1 cellular context compared by ENCODE assay signal in the genomic region with DNA sequence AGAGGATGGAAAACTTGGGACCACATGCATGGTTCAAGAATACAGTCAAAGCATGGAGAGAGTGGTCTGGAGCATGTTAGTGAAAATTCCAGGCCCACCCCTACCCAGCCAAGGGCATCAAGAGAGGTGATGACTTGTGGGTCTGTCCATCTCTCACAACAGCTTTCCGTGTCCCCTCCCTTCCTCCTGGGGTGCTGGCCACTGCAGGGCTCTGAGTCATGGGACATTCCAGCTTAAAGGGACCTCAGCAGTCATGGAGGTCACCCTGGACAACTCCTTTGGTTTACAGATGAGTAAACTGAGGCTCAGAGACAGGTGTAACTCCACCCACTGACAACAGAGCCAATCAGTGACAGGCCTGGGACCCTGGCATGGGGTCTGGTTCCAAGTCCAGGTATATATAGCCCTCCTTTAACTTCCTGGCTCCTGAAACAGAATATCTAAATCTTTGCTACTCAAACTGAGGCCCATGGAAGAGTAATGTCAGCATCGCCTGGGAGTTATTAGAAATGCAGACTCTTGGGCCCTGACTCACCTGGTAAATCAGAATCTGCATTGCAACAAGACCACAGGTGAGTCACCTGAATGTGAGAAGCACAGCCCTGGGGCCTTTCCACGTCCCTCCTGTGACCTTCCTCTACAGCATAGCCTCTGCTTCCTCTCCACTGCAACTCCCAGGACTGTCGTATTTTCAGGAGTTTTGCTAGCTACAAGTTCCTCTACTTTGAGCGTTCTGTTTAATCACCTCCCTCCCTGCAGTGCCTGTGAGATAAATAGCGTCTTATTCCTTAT.
TF ChIP-seq lines count a peak whose summit lies in the region.

No MANE protein-coding gene starts in this region.

TF ChIP-seq in H1, 55 proteins besides CTCF, POLR2A, EP300 and RAD21:
- TF ChIP-seq, protein P1, sequence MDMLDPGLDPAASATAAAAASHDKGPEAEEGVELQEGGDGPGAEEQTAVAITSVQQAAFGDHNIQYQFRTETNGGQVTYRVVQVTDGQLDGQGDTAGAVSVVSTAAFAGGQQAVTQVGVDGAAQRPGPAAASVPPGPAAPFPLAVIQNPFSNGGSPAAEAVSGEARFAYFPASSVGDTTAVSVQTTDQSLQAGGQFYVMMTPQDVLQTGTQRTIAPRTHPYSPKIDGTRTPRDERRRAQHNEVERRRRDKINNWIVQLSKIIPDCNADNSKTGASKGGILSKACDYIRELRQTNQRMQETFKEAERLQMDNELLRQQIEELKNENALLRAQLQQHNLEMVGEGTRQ (IDR thresholded peaks at IDR 0.05; ENCODE audit: low read length), result no peak
- TF ChIP-seq KDM5A (IDR thresholded peaks at IDR 0.05; ENCODE audit: low read length), result no peak
- no peak for TF ChIP-seq SIX5 (IDR thresholded peaks at IDR 0.05; ENCODE audit: low read depth, low read length)
- no peak for TF ChIP-seq HDAC2 (IDR thresholded peaks at IDR 0.05; ENCODE audit: borderline replicate concordance in 1 of 2, low read depth in 2 of 2, low read length in 2 of 2)
- no peak for TF ChIP-seq CREB1 (IDR thresholded peaks at IDR 0.05)
- no peak for TF ChIP-seq MAFK (IDR thresholded peaks at IDR 0.05; ENCODE audit: low read depth, low read length)
- TF ChIP-seq POLR2AphosphoS5 (IDR thresholded peaks at IDR 0.05; ENCODE audit: low read depth, low read length), result no peak
- no peak for TF ChIP-seq RNF2 (IDR thresholded peaks at IDR 0.05; ENCODE audit: borderline replicate concordance, low read depth, low read length, missing control alignments, poor library complexity, severe bottlenecking)
